Comparison of ENCODE assay signal across 1 cellular context in genomic region chr21:29797155-29797554, GRCh38.
TF ChIP-seq lines count a peak whose summit lies in the region.

No MANE protein-coding gene starts in this region.

TF ChIP-seq in neural cell, 6 proteins besides CTCF, POLR2A, EP300 and RAD21 (continued from another document):
- TF ChIP-seq SMC3 (conservative IDR thresholded peaks at IDR 0.05; ENCODE audit: poor library complexity) (no peak), EZH2 (IDR thresholded peaks at IDR 0.05; ENCODE audit: borderline replicate concordance, insufficient read depth, low read length, poor library complexity, severe bottlenecking) (no peak)
